11 cellular contexts compared by ENCODE assay signal in the genomic region with DNA sequence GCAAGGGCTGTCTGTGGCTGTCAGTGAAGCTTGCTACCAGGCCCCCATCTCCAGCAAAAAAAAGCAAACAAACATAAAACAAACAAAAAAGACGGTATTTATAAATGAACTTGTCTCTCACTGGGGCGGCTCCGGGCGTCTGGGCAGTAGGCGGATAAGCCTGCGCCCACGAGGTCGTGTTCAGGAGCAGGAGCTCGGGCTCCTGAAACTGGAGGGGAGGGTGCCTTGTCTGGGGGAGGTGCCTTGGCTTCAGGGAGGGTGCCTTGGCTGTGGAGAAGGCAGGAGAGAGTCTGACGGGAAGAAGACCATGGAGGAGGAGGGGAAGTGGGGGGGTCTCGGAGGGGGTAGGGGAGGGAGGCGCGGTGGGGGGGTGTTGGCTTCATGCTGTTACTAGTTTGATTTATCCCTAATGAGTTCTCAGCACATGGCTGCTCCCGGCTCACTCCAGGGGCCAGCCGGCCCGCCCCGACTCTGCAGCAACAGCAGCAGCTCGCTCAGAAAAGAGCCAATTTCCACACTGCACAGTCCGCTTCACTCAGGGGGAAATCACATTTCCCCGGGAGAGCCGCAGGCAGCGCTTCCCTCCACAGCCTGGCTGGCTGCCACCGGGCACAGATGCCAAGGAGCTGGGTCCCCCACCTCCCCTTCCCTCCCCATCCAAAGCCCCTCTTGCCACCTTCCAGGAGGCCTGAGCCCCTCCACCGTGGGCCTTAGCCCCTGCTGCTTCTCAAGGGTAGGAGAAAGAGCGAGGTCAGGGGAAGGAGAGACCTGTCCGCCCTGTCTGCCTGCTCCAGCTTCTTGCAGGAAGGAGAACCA. TPM values are rescaled to one million over a fixed set of nuclear protein-coding genes. Genes with fewer than 3 reads are reported as not detected.
DNase-seq lines count a peak whose midpoint lies in the region; ATAC-seq and TF ChIP-seq lines count a peak whose summit lies in the region.
"Had no signal": no experiment of that assay in that cellular context is flagged by ENCODE, and none has a peak within 500 bp of the region (broad histone marks: within the 10 kb centered on the region; RNA-seq: fewer than 3 reads in every experiment).

No MANE protein-coding gene starts in this region.

- BruUV-seq in IMR-90 (replicated peaks; lab: Mats Ljungman, UMichigan), result no TSS peak

- H3K9me3 ChIP-seq in IMR-90 (ENCODE audit: control insufficient read depth, insufficient read depth, low read length) (no peaks in the 10 kb centered on the region), adrenal gland (replicated peaks in 1 of 3) (no peaks in the 10 kb centered on the region), skeletal muscle satellite cell (replicated peaks; ENCODE audit: low read length) (no peaks in the 10 kb centered on the region)

- POLR2A ChIA-PET in IMR-90 (lab: Charles Lee; ENCODE audit: unreplicated experiment), result no interaction called here

- H2BK120ac ChIP-seq in IMR-90 (ENCODE audit: low read depth, low read length), result peak overlapping the region; percentile 28

- CTCF ChIA-PET in IMR-90 (lab: Yijun Ruan, JAX), result interaction anchor here (0.7 to 1.9 kb wide), 4 partner anchors 14 to 158 kb away, joined by 3 to 8 read pairs (median 4); no protein-coding TSS in a partner anchor

- no peak overlapping the region for H3K27ac ChIP-seq in IMR-90 (ENCODE audit: insufficient read depth, low read length)
- H3K27ac ChIP-seq in adrenal gland, result peak overlapping the region in 3 of 5 donors; percentile 49 to 80 (median 80)
- H3K27ac ChIP-seq in layer of hippocampus (ENCODE audit: low read depth, low read length), result peak overlapping the region; percentile 52

- H3K4me3 ChIP-seq in IMR-90 (ENCODE audit: insufficient read depth, low read depth, low read length), result no peak overlapping the region
- H3K4me3 ChIP-seq in adrenal gland, result peak overlapping the region in 1 of 4 donors; percentile 26
- H3K4me3 ChIP-seq in skeletal muscle satellite cell (ENCODE audit: low read length), result no peak overlapping the region

- H2BK20ac ChIP-seq in IMR-90 (ENCODE audit: low read depth, low read length), result peak overlapping the region; percentile 33; the same call in 1 of the 2 replicates

- no peaks in the 10 kb centered on the region for H3K36me3 ChIP-seq in IMR-90 (ENCODE audit: control insufficient read depth, insufficient read depth, low read length)
- no peaks in the 10 kb centered on the region for H3K36me3 ChIP-seq in adrenal gland (replicated peaks in 1 of 2)
- H3K36me3 ChIP-seq in skeletal muscle satellite cell (ENCODE audit: insufficient read depth, low read length), result no peaks in the 10 kb centered on the region

- H2BK5ac ChIP-seq in IMR-90 (ENCODE audit: low read depth, low read length, poor library complexity, severe bottlenecking), result no peak overlapping the region

- peak overlapping the region; percentile 27; the same call in 1 of the 2 replicates for H2AK5ac ChIP-seq in IMR-90 (ENCODE audit: low read depth, low read length)

- H3K79me1 ChIP-seq in IMR-90 (ENCODE audit: low read depth in 1 of 2, low read length in 2 of 2), result no peaks in the 10 kb centered on the region

- H3K27me3 ChIP-seq in IMR-90 (ENCODE audit: control insufficient read depth, insufficient read depth, low read length), result no peaks in the 10 kb centered on the region; the same call in 1 of the 2 replicates
- H3K27me3 ChIP-seq in adrenal gland, result no peaks in the 10 kb centered on the region
- no peaks in the 10 kb centered on the region for H3K27me3 ChIP-seq in layer of hippocampus (ENCODE audit: control insufficient read depth, insufficient read depth, low read length)
- no peaks in the 10 kb centered on the region for H3K27me3 ChIP-seq in skeletal muscle satellite cell (ENCODE audit: control insufficient read depth, insufficient read depth, low read length)

- 0 out of 2 replicates have a peak overlapping the region, but pooled peaks have one; percentile 28 for H4K5ac ChIP-seq in IMR-90 (ENCODE audit: low read depth, low read length)

- dilution Hi-C loops in IMR-90 (cut with HindIII; ENCODE audit: low sequenced_read_pairs, unreplicated experiment), result no loop called here

- H2AFZ ChIP-seq in IMR-90 (replicated peaks; ENCODE audit: low read length, poor library complexity), result peak overlapping the region; percentile 69

- peak overlapping the region; percentile 13; the same call in 1 of the 2 replicates for H3K14ac ChIP-seq in IMR-90 (replicated peaks; ENCODE audit: low read depth, low read length)

- no peak for DNase-seq in IMR-90
- DNase-seq in adrenal gland, result peak in 1 of 7 donors; percentile 62
- DNase-seq: left colon; stimulated activated CD4-positive, alpha-beta T cell treated with anti-CD3 and anti-CD28 coated beads, Interleukin-2, amount 100 ng/mL, for 24 hours had no signal

- intact Hi-C loops in IMR-90 (cut with micrococcal nuclease) (no loop called here), adrenal gland (cut with DNase I) (no loop called here)

- in situ Hi-C loops in IMR-90 (cut with MboI; ENCODE audit: low sequenced_read_pairs), result no loop called here

- H3K18ac ChIP-seq in IMR-90 (ENCODE audit: low read depth, low read length), result no peak overlapping the region

- peak overlapping the region; percentile 49 to 77; a peak in 3 of 4 replicates for H4K8ac ChIP-seq in IMR-90 (ENCODE audit: low read depth in 2 of 2, low read length in 2 of 2)

- peaks cover 15% of the 10 kb centered on the region for H3K4me1 ChIP-seq in IMR-90 (ENCODE audit: control insufficient read depth, insufficient read depth, low read length)
- peaks cover 14 to 33% of the 10 kb centered on the region in 2 donors for H3K4me1 ChIP-seq in adrenal gland (replicated peaks in 1 of 2)
- peaks cover 39% of the 10 kb centered on the region for H3K4me1 ChIP-seq in skeletal muscle satellite cell (ENCODE audit: control insufficient read depth, insufficient read depth, low read length)

- TF ChIP-seq POLR2A in IMR-90 (IDR thresholded peaks at IDR 0.05; ENCODE audit: low read depth, low read length), result no peak
- TF ChIP-seq POLR2A in adrenal gland (IDR thresholded peaks at IDR 0.05), result no peak

- H4K20me1 ChIP-seq in IMR-90 (ENCODE audit: insufficient read depth, low read length), result no peaks in the 10 kb centered on the region

- peak overlapping the region; percentile 77 for H4K91ac ChIP-seq in IMR-90 (ENCODE audit: insufficient read depth, low read depth, low read length)

- ATAC-seq in IMR-90 (ENCODE audit: low read depth), result no peak
- no peak for ATAC-seq in GM21576 (IDR thresholded peaks at IDR 0.05; ENCODE audit: unreplicated experiment)
- ATAC-seq in HG03432 (IDR thresholded peaks at IDR 0.05; ENCODE audit: unreplicated experiment), result no peak
- no peak for ATAC-seq in GM18867 (IDR thresholded peaks at IDR 0.05; ENCODE audit: unreplicated experiment)
- no peak for ATAC-seq in GM18517 (IDR thresholded peaks at IDR 0.05; ENCODE audit: unreplicated experiment)
- ATAC-seq: activated T-helper 17 cell treated with anti-CD3 and anti-CD28 coated beads, Interleukin-2, amount 50 U/mL, for 72 hours had no signal

- H2BK15ac ChIP-seq in IMR-90 (ENCODE audit: low read depth, low read length), result no peak overlapping the region; the same call in 2 of the 3 replicates

- 55% methylated on average over 7 of the region's 26 CpGs; no CpG with 5 or more reads in 1 of the 2 experiments for WGBS in IMR-90 (ENCODE audit: extremely low coverage in 2 of 2, insufficient read length in 1 of 2), 2 experiments
- WGBS in adrenal gland, 4 donors, result 39 to 58% (median 52%) methylated on average over 13 to 26 of the region's 26 CpGs

- no peak overlapping the region for H3K4me2 ChIP-seq in IMR-90 (ENCODE audit: low read depth, low read length)
- H3K4me2 ChIP-seq in skeletal muscle satellite cell (ENCODE audit: low read length), result peak overlapping the region; percentile 31

- H3K9me1 ChIP-seq in IMR-90 (ENCODE audit: insufficient read depth, low read length), result peaks cover 11% of the 10 kb centered on the region

- peak overlapping the region; percentile 31 for H2AK9ac ChIP-seq in IMR-90 (replicated peaks; ENCODE audit: low read depth, low read length, poor library complexity)

- H3K56ac ChIP-seq in IMR-90 (ENCODE audit: extremely low read depth, insufficient read depth, low read length), result no peak overlapping the region

- no peak for TF ChIP-seq RAD21 in IMR-90 (IDR thresholded peaks at IDR 0.05; ENCODE audit: low read length)

- H3K4ac ChIP-seq in IMR-90 (ENCODE audit: low read depth, low read length), result peak overlapping the region; percentile 90; the same call in 1 of the 2 replicates

- no peak overlapping the region for H3K23ac ChIP-seq in IMR-90 (ENCODE audit: low read depth, low read length)

- no peak overlapping the region for H3K9ac ChIP-seq in IMR-90 (ENCODE audit: low read depth, low read length)
- H3K9ac ChIP-seq in skeletal muscle satellite cell (ENCODE audit: low read depth, low read length), result peak overlapping the region; percentile 59

- TF ChIP-seq CTCF in IMR-90 (conservative IDR thresholded peaks at IDR 0.05; ENCODE audit: low read depth, low read length) (no peak), adrenal gland (IDR thresholded peaks at IDR 0.05) (no peak)

TF ChIP-seq in IMR-90, 13 proteins besides CTCF, POLR2A, EP300 and RAD21 (continues in another document):
- TF ChIP-seq, protein P1, sequence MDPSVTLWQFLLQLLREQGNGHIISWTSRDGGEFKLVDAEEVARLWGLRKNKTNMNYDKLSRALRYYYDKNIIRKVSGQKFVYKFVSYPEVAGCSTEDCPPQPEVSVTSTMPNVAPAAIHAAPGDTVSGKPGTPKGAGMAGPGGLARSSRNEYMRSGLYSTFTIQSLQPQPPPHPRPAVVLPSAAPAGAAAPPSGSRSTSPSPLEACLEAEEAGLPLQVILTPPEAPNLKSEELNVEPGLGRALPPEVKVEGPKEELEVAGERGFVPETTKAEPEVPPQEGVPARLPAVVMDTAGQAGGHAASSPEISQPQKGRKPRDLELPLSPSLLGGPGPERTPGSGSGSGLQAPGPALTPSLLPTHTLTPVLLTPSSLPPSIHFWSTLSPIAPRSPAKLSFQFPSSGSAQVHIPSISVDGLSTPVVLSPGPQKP (IDR thresholded peaks at IDR 0.05; ENCODE audit: borderline replicate concordance, low read depth, low read length), result no peak
- no peak for TF ChIP-seq USF2 (IDR thresholded peaks at IDR 0.05; ENCODE audit: low read depth, low read length)
- TF ChIP-seq SMC3 (IDR thresholded peaks at IDR 0.05; ENCODE audit: low read depth, low read length), result no peak

RNA-seq across cellular contexts. Expression of gene PSD4, which starts 38.7 kb away (rescaled TPM):
- 0.28 and 0.36 TPM in 2 replicates for total RNA-seq in IMR-90 (2012; rRNA removed)
- 0.55 and 0.70 TPM in 2 replicates for polyA plus RNA-seq in IMR-90 (2012; rRNA removed)
- 0.48 and 0.76 TPM in 2 replicates for polyA plus RNA-seq in IMR-90 (2012; cell fraction: cytosol; rRNA removed)
- polyA plus RNA-seq in IMR-90 (2012; cell fraction: nucleus; rRNA removed; ENCODE audit: low replicate concordance), result 0.66 and 0.72 TPM in 2 replicates
- total RNA-seq in adrenal gland, result 100 to 1,000 TPM in 4 of 8 donors, 10 to 100 TPM in 4; 62.7 to 164 (median 93.5) TPM
- polyA plus RNA-seq in adrenal gland, result 10 to 100 TPM; 21.1 to 60.2 (median 31.8) TPM
- 1.0 and 2.8 TPM in 2 replicates for total RNA-seq in skeletal muscle satellite cell (2012; rRNA removed)

Comparison
In these comparisons a context has a peak if more than half of its experiments do, and no peak if none do; other contexts are left out.
1. RNA of gene PSD4, which starts 38.7 kb away (total RNA-seq): 62.7 to 164 TPM in adrenal gland; 0.28 to 0.36 TPM in IMR-90; every median in the first group is over 10 times any median in the second.